In the genomic region with DNA sequence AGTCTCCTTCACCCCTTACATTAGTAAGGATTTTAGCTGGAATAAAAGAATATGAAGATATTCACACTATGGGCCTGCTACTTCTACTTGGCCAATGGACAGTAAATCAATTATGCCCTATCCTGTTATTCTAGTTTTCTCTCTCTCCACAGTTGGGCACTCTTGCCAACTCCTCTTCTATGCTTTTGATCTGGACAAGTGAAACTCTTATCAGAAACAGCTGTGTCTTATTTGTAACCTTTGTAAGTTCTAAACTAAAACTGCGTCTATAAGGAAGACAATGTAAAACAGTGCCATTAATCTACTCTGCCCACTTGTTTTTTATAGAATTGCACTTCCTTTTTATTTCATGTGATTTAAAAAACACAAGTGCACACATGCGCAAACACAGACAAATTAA, we compare ENCODE assay signal across 19 cellular contexts.
A peak's percentile ranks its signal among the peaks of the same experiment; 100 is the strongest.
DNase-seq lines count a peak whose midpoint lies in the region; ATAC-seq and TF ChIP-seq lines count a peak whose summit lies in the region.
"Had no signal": no experiment of that assay in that cellular context is flagged by ENCODE, and none has a peak within 500 bp of the region (broad histone marks: within the 10 kb centered on the region; RNA-seq: fewer than 3 reads in every experiment).

No MANE protein-coding gene starts in this region.

- peak overlapping the region; percentile 31 for H3K4me2 ChIP-seq in DOHH2 (ENCODE audit: low read length)
- peak overlapping the region; percentile 71 for H3K4me2 ChIP-seq in SU-DHL-6 (ENCODE audit: low read depth, low read length, poor library complexity, severe bottlenecking)
- H3K4me2 ChIP-seq: KMS-11 had no signal

- no peaks in the 10 kb centered on the region for H3K9me2 ChIP-seq in DOHH2 (replicated peaks; ENCODE audit: control insufficient read depth, low read length)
- H3K9me2 ChIP-seq in SU-DHL-6 (replicated peaks; ENCODE audit: insufficient read depth, low read length): no peaks in the 10 kb centered on the region

- DNase-seq in mucosa of descending colon: no peak
- DNase-seq in activated CD4-positive, alpha-beta memory T cell treated with anti-CD3 and anti-CD28 coated beads for 36 hours: no peak
- DNase-seq in activated CD4-positive, alpha-beta T cell treated with anti-CD3 and anti-CD28 coated beads, Interleukin-2, amount 50 U/mL, for 1 hour: no peak
- no peak for DNase-seq in activated effector memory CD4-positive, alpha-beta T cell treated with anti-CD3 and anti-CD28 coated beads, Interleukin-2, amount 50 U/mL, for 16 hours
- DNase-seq in naive thymus-derived CD8-positive, alpha-beta T cell: no peak
- DNase-seq: activated T-cell treated with anti-CD3 and anti-CD28 coated beads, Interleukin-2, amount 50 U/mL, for 72 hours; DMS 273 treated with DMSO at 0.1 percent for 48 hours; heart right ventricle; mesendoderm; NCI-H1092; NCI-H82; RPMI8226; stimulated activated naive CD4-positive, alpha-beta T cell treated with Interleukin-2 at 50 U/mL for 16 hours; SW 1271 had no signal

- H3K36me3 Mint-ChIP-seq in activated CD4-positive, alpha-beta memory T cell treated with anti-CD3 and anti-CD28 coated beads for 36 hours: peaks cover 2% of the 10 kb centered on the region
- H3K36me3 Mint-ChIP-seq in naive thymus-derived CD8-positive, alpha-beta T cell: peaks cover 0 to 17% (median 2%) of the 10 kb centered on the region in 3 donors

- WGBS in ectodermal cell, 2 experiments: 98% methylated on average over 2 of the region's 2 CpGs

- H3K79me2 ChIP-seq in DOHH2 (ENCODE audit: control insufficient read depth, low read length) (no peaks in the 10 kb centered on the region), SU-DHL-6 (ENCODE audit: insufficient read depth, low read length) (no peaks in the 10 kb centered on the region)

- H3F3A ChIP-seq in DOHH2 (ENCODE audit: control insufficient read depth, insufficient read depth) (no peaks in the 10 kb centered on the region; the same call in 1 of the 2 replicates), SU-DHL-6 (ENCODE audit: insufficient read depth) (peaks cover 3% of the 10 kb centered on the region; the same call in 1 of the 2 replicates)

- H3K27ac ChIP-seq in DOHH2 (ENCODE audit: low read depth, low read length) (peak overlapping the region; percentile 10), SU-DHL-6 (ENCODE audit: low read depth, low read length) (peak overlapping the region; percentile 81), ectodermal cell (ENCODE audit: insufficient read depth, low read depth, low read length, poor library complexity, severe bottlenecking) (peak overlapping the region; percentile 66)
- H3K27ac ChIP-seq: KMS-11 had no signal

- H3K4me1 Mint-ChIP-seq in activated CD4-positive, alpha-beta memory T cell treated with anti-CD3 and anti-CD28 coated beads for 36 hours (ENCODE audit: low read depth): no peaks in the 10 kb centered on the region
- peaks cover 0 to 8% (median 0%) of the 10 kb centered on the region in 4 donors for H3K4me1 Mint-ChIP-seq in naive thymus-derived CD8-positive, alpha-beta T cell

- no peak overlapping the region for H2AFZ ChIP-seq in SU-DHL-6 (ENCODE audit: low read depth, low read length, severe bottlenecking)

- peak; percentile 45 for ATAC-seq in mucosa of descending colon
- ATAC-seq in naive thymus-derived CD8-positive, alpha-beta T cell: no peak
- ATAC-seq: activated T-cell treated with anti-CD3 and anti-CD28 coated beads, Interleukin-2, amount 50 U/mL, for 72 hours; heart right ventricle had no signal

- intact Hi-C loops in mucosa of descending colon (cut with DNase I, micrococcal nuclease): no loop called here
- intact Hi-C loops in activated CD4-positive, alpha-beta memory T cell treated with anti-CD3 and anti-CD28 coated beads for 36 hours (cut with micrococcal nuclease): no loop called here

- H4K20me1 ChIP-seq in DOHH2 (ENCODE audit: control insufficient read depth, insufficient read depth, low read depth, low read length): no peaks in the 10 kb centered on the region
- H4K20me1 ChIP-seq in SU-DHL-6 (ENCODE audit: low read depth, low read length): no peaks in the 10 kb centered on the region

- POLR2A ChIA-PET in activated CD4-positive, alpha-beta memory T cell treated with anti-CD3 and anti-CD28 coated beads for 36 hours (lab: Charles Lee): no interaction called here
- POLR2A ChIA-PET in naive thymus-derived CD8-positive, alpha-beta T cell (lab: Charles Lee): no interaction called here

- no peak for TF ChIP-seq CTCF in DOHH2 (IDR thresholded peaks at IDR 0.05; ENCODE audit: low read depth, low read length, poor library complexity, severe bottlenecking)
- no peak for TF ChIP-seq CTCF in SU-DHL-6 (IDR thresholded peaks at IDR 0.05; ENCODE audit: insufficient read depth, low read length, poor library complexity, severe bottlenecking)
- no peak for TF ChIP-seq CTCF in mucosa of descending colon (IDR thresholded peaks at IDR 0.05)

- no peak overlapping the region for H3K27ac Mint-ChIP-seq in activated CD4-positive, alpha-beta memory T cell treated with anti-CD3 and anti-CD28 coated beads for 36 hours
- peak overlapping the region in 2 of 10 donors; percentile 0 to 14 for H3K27ac Mint-ChIP-seq in naive thymus-derived CD8-positive, alpha-beta T cell
- H3K27ac Mint-ChIP-seq: activated naive CD8-positive, alpha-beta T cell; activated T-cell treated with anti-CD3 and anti-CD28 coated beads, Interleukin-2, amount 50 U/mL, for 72 hours had no signal

- no peak overlapping the region; the same call in 1 of the 2 replicates for H3K9ac ChIP-seq in SU-DHL-6 (ENCODE audit: low read length)
- H3K9ac ChIP-seq: KMS-11 had no signal

- H3K4me3 ChIP-seq in DOHH2 (ENCODE audit: low read length) (peak overlapping the region; percentile 9; the same call in 1 of the 2 replicates), SU-DHL-6 (ENCODE audit: insufficient read depth, low read length, poor library complexity, severe bottlenecking) (no peak overlapping the region), ectodermal cell (ENCODE audit: insufficient read depth, low read depth, low read length) (no peak overlapping the region), mucosa of descending colon (no peak overlapping the region)
- H3K4me3 ChIP-seq: heart right ventricle had no signal

- H3K36me3 ChIP-seq in DOHH2 (ENCODE audit: control insufficient read depth, low read length): no peaks in the 10 kb centered on the region
- H3K36me3 ChIP-seq in SU-DHL-6 (ENCODE audit: low read length): 0 out of 2 replicates have a peak, but pooled peaks cover 2% of the 10 kb centered on the region
- H3K36me3 ChIP-seq in ectodermal cell (ENCODE audit: control insufficient read depth, insufficient read depth, low read length): no peaks in the 10 kb centered on the region
- no peaks in the 10 kb centered on the region for H3K36me3 ChIP-seq in mucosa of descending colon (ENCODE audit: low read depth)

- H3K4me1 ChIP-seq in DOHH2 (ENCODE audit: control insufficient read depth, low read length): peaks cover 19% of the 10 kb centered on the region
- H3K4me1 ChIP-seq in ectodermal cell (ENCODE audit: control insufficient read depth, insufficient read depth, low read length): peaks cover 12% of the 10 kb centered on the region
- no peaks in the 10 kb centered on the region for H3K4me1 ChIP-seq in mucosa of descending colon (ENCODE audit: low read depth)

- CTCF ChIA-PET in activated CD4-positive, alpha-beta memory T cell treated with anti-CD3 and anti-CD28 coated beads for 36 hours (lab: Charles Lee): no interaction called here

- no peaks in the 10 kb centered on the region for H3K9me3 ChIP-seq in DOHH2 (ENCODE audit: control insufficient read depth, insufficient read depth, low read length)
- no peaks in the 10 kb centered on the region for H3K9me3 ChIP-seq in SU-DHL-6 (ENCODE audit: insufficient read depth, low read length)
- no peaks in the 10 kb centered on the region for H3K9me3 ChIP-seq in ectodermal cell (ENCODE audit: control insufficient read depth, low read length)
- H3K9me3 ChIP-seq in mucosa of descending colon: no peaks in the 10 kb centered on the region
- H3K9me3 ChIP-seq: heart right ventricle had no signal

- no peak overlapping the region for H3K4me3 Mint-ChIP-seq in activated CD4-positive, alpha-beta memory T cell treated with anti-CD3 and anti-CD28 coated beads for 36 hours
- H3K4me3 Mint-ChIP-seq in naive thymus-derived CD8-positive, alpha-beta T cell: no peak overlapping the region
- H3K4me3 Mint-ChIP-seq: activated naive CD8-positive, alpha-beta T cell; activated T-cell treated with anti-CD3 and anti-CD28 coated beads, Interleukin-2, amount 50 U/mL, for 72 hours had no signal

- H3K27me3 ChIP-seq in DOHH2 (ENCODE audit: control insufficient read depth, low read length) (no peaks in the 10 kb centered on the region), SU-DHL-6 (ENCODE audit: low read length) (no peaks in the 10 kb centered on the region), ectodermal cell (ENCODE audit: control insufficient read depth, insufficient read depth, low read length, poor library complexity, severe bottlenecking) (no peaks in the 10 kb centered on the region)
- H3K27me3 ChIP-seq: heart right ventricle had no signal

- no peaks in the 10 kb centered on the region for H3K27me3 Mint-ChIP-seq in activated CD4-positive, alpha-beta memory T cell treated with anti-CD3 and anti-CD28 coated beads for 36 hours
- H3K27me3 Mint-ChIP-seq in naive thymus-derived CD8-positive, alpha-beta T cell: no peaks in the 10 kb centered on the region
- H3K27me3 Mint-ChIP-seq: activated naive CD8-positive, alpha-beta T cell had no signal

- H3K9me3 Mint-ChIP-seq in activated CD4-positive, alpha-beta memory T cell treated with anti-CD3 and anti-CD28 coated beads for 36 hours: no peaks in the 10 kb centered on the region
- no peaks in the 10 kb centered on the region for H3K9me3 Mint-ChIP-seq in naive thymus-derived CD8-positive, alpha-beta T cell
- H3K9me3 Mint-ChIP-seq: activated T-cell treated with anti-CD3 and anti-CD28 coated beads, Interleukin-2, amount 50 U/mL, for 72 hours had no signal

Comparison
In these comparisons a context has a peak if more than half of its experiments do, and no peak if none do; other contexts are left out.
1. H3K27ac ChIP-seq: peak in every context shown above with its lines; median percentile 81 in SU-DHL-6; 66 in ectodermal cell; 10 in DOHH2.